18 cellular contexts compared by ENCODE assay signal in the genomic region with DNA sequence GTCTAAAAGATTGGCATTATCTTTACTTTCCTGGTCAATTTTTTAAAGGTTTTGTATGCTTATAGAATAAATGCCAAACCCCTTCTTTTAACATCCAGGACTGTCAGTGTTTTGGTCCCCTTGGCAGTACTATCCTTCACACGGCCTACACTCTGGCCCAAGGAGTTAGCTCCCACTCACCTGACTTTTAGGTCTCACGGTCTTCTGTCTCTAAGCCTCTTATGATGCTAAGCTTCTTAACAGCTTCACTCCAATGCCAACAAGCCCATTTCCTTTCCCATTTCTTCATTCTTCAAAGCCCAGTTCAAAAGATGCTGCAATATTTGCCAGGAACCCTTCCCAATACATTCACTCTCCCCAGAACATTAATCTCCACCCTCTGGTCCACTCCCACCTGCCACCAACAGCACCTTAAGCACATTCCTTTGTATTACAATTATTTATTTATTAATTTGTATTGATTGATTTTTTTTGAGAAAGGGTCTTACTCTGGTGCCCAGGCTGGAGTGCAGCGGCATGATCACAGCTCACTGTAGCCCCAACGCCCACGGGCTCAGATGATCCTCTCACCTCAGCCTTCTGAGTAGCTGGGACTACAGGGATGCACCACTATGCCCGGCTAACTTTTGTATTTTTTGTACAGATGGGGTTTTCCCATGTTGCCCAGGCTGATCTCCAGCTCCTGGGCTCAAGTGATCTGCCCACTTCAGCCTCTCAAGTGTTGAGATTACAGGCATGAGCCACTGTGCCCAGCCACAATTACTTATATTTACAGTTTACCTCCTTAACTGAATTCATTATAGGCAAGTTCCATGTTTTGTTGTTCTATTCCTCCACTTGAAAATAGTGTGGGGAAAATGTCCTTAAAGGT.
"Had no signal": no experiment of that assay in that cellular context is flagged by ENCODE, and none has a peak within 500 bp of the region (broad histone marks: within the 10 kb centered on the region; RNA-seq: fewer than 3 reads in every experiment).

No MANE protein-coding gene starts in this region.

- H3K9me3 ChIP-seq: right atrium auricular region, transverse colon had no signal

- H2AFZ ChIP-seq: parathyroid adenoma had no signal

- H3K36me3 ChIP-seq: transverse colon had no signal

- H3K27ac Mint-ChIP-seq: activated naive CD4-positive, alpha-beta T cell treated with anti-CD3 and anti-CD28 coated beads, Interleukin-2, amount 50 U/mL, for 72 hours; brain; mesothelial cell of epicardium; stimulated activated memory B cell treated with anti-CD40 and anti-IgM and Interleukin-4, amounts not matched to agents 10 μg/mL and 1 μg/mL and 100 μg/mL, for 72 hours had no signal

- H3K4me1 Mint-ChIP-seq: brain had no signal

- ATAC-seq: activated naive CD4-positive, alpha-beta T cell treated with anti-CD3 and anti-CD28 coated beads, Interleukin-2, amount 50 U/mL, for 72 hours; activated T-cell treated with anti-CD3 and anti-CD28 coated beads, Interleukin-2, amount 50 U/mL, for 4 hours; left ventricle myocardium superior; stimulated activated memory B cell treated with anti-CD40 and anti-IgM and Interleukin-4, amounts not matched to agents 10 μg/mL and 1 μg/mL and 100 μg/mL, for 72 hours had no signal

- H3K27ac ChIP-seq: parathyroid adenoma, right atrium auricular region, transverse colon had no signal

- H3K4me3 Mint-ChIP-seq: activated T-cell treated with anti-CD3 and anti-CD28 coated beads, Interleukin-2, amount 50 U/mL, for 4 hours; brain; central memory CD8-positive, alpha-beta T cell; mesothelial cell of epicardium; stimulated activated memory B cell treated with anti-CD40 and anti-IgM and Interleukin-4, amounts not matched to agents 10 μg/mL and 1 μg/mL and 100 μg/mL, for 72 hours had no signal

- H3K4me2 ChIP-seq: smooth muscle cell had no signal

- H3K27me3 Mint-ChIP-seq: brain; central memory CD8-positive, alpha-beta T cell; stimulated activated memory B cell treated with anti-CD40 and anti-IgM and Interleukin-4, amounts not matched to agents 10 μg/mL and 1 μg/mL and 100 μg/mL, for 72 hours had no signal

- H3K9me3 Mint-ChIP-seq: activated naive CD4-positive, alpha-beta T cell treated with anti-CD3 and anti-CD28 coated beads, Interleukin-2, amount 50 U/mL, for 72 hours; activated T-cell treated with anti-CD3 and anti-CD28 coated beads, Interleukin-2, amount 50 U/mL, for 4 hours; brain; central memory CD8-positive, alpha-beta T cell; mesothelial cell of epicardium; stimulated activated memory B cell treated with anti-CD40 and anti-IgM and Interleukin-4, amounts not matched to agents 10 μg/mL and 1 μg/mL and 100 μg/mL, for 72 hours had no signal

- DNase-seq: activated CD4-positive, alpha-beta T cell treated with anti-CD3 and anti-CD28 coated beads, Interleukin-2, amount 50 U/mL, for 4 hours; activated CD4-positive, CD25-positive, alpha-beta regulatory T cell treated with anti-CD3 and anti-CD28 coated beads, Interleukin-2, amount 50 U/mL, for 72 hours; activated effector memory CD4-positive, alpha-beta T cell treated with anti-CD3 and anti-CD28 coated beads, Interleukin-2, amount 50 U/mL, for 16 hours; activated T-cell treated with anti-CD3 and anti-CD28 coated beads, Interleukin-2, amount 50 U/mL, for 4 hours; amygdala; cortex of kidney; erythroblast; kidney; left ventricle myocardium superior; transverse colon had no signal

- H3K27me3 ChIP-seq: right atrium auricular region, transverse colon had no signal

- H3K4me3 ChIP-seq: right atrium auricular region, smooth muscle cell, transverse colon had no signal

- H3K9ac ChIP-seq: parathyroid adenoma had no signal

- H3K4me1 ChIP-seq: parathyroid adenoma, right atrium auricular region, transverse colon had no signal

- H3K79me2 ChIP-seq: parathyroid adenoma had no signal
